Comparison of ENCODE assay signal across 19 cellular contexts in genomic region chr20:43774754-43775153, GRCh38. TPM values are rescaled to one million over a fixed set of nuclear protein-coding genes. Genes with fewer than 3 reads are reported as not detected.
A peak's percentile ranks its signal among the peaks of the same experiment; 100 is the strongest.
DNase-seq lines count a peak whose midpoint lies in the region; ATAC-seq and TF ChIP-seq lines count a peak whose summit lies in the region.
"Had no signal": no experiment of that assay in that cellular context is flagged by ENCODE, and none has a peak within 500 bp of the region (broad histone marks: within the 10 kb centered on the region; RNA-seq: fewer than 3 reads in every experiment).

No MANE protein-coding gene starts in this region.

- H3K27me3 ChIP-seq in RWPE2 (ENCODE audit: insufficient read depth, poor library complexity, severe bottlenecking): no peaks in the 10 kb centered on the region
- H3K27me3 ChIP-seq: BLaER1 had no signal

- CTCF ChIA-PET in activated CD4-positive, alpha-beta T cell treated with anti-CD3 and anti-CD28 coated beads for 36 hours (lab: Charles Lee): no interaction called here
- CTCF ChIA-PET in activated CD4-positive, alpha-beta T cell treated with anti-CD3 and anti-CD28 coated beads, Interleukin-2, amount 10 ng/mL, durations not matched to agents 7 days and 5 days (lab: Charles Lee): interaction anchor here (2.1 kb wide), 1 partner anchor 20 kb away, joined by 8 read pairs; no protein-coding TSS in a partner anchor

- H3K27me3 Mint-ChIP-seq in activated CD4-positive, alpha-beta T cell treated with anti-CD3 and anti-CD28 coated beads for 36 hours: peaks cover 15% of the 10 kb centered on the region
- H3K27me3 Mint-ChIP-seq in activated CD4-positive, alpha-beta T cell treated with anti-CD3 and anti-CD28 coated beads, Interleukin-2, amount 10 ng/mL, durations not matched to agents 7 days and 5 days: peaks cover 12% of the 10 kb centered on the region
- peaks cover 2% of the 10 kb centered on the region for H3K27me3 Mint-ChIP-seq in activated naive CD4-positive, alpha-beta T cell treated with anti-CD3 and anti-CD28 coated beads, Interleukin-2, amount 50 U/mL, for 24 hours

- DNase-seq in activated CD4-positive, alpha-beta T cell treated with anti-CD3 and anti-CD28 coated beads for 36 hours: peak; percentile 24
- DNase-seq in activated CD4-positive, alpha-beta T cell treated with anti-CD3 and anti-CD28 coated beads, Interleukin-2, amount 10 ng/mL, durations not matched to agents 7 days and 5 days: no peak
- no peak for DNase-seq in activated naive CD4-positive, alpha-beta T cell treated with Interleukin-2 at 50 U/mL for 16 hours
- peak; percentile 39 for DNase-seq in RWPE2 (ENCODE audit: low spot score)
- peak; percentile 24 for DNase-seq in mesenteric fat pad (ENCODE audit: low spot score)
- DNase-seq in CD1c-positive myeloid dendritic cell (ENCODE audit: extremely low spot score): no peak
- DNase-seq: AML-193; CD4-positive, CD25-positive, alpha-beta regulatory T cell; DMS53; GF-D8; HFFc6 had no signal

- H3K27ac Mint-ChIP-seq in activated CD4-positive, alpha-beta T cell treated with anti-CD3 and anti-CD28 coated beads for 36 hours: no peak overlapping the region
- H3K27ac Mint-ChIP-seq in activated CD4-positive, alpha-beta T cell treated with anti-CD3 and anti-CD28 coated beads, Interleukin-2, amount 10 ng/mL, durations not matched to agents 7 days and 5 days: no peak overlapping the region
- H3K27ac Mint-ChIP-seq in activated naive CD4-positive, alpha-beta T cell treated with anti-CD3 and anti-CD28 coated beads, Interleukin-2, amount 50 U/mL, for 24 hours: peak overlapping the region; percentile 24
- H3K27ac Mint-ChIP-seq: CD4-positive, CD25-positive, alpha-beta regulatory T cell; HFFc6 had no signal

- H3K4me3 ChIP-seq in RWPE2 (ENCODE audit: severe bottlenecking): no peak overlapping the region
- H3K4me3 ChIP-seq: BLaER1, HAP-1 had no signal

- H3K9me3 ChIP-seq in RWPE2 (ENCODE audit: severe bottlenecking): peaks cover 6% of the 10 kb centered on the region
- H3K9me3 ChIP-seq: HAP-1 had no signal

- peak; percentile 58 for ATAC-seq in activated CD4-positive, alpha-beta T cell treated with anti-CD3 and anti-CD28 coated beads for 36 hours
- ATAC-seq in RWPE2 (ENCODE audit: low read depth) (no peak), HG03432 (IDR thresholded peaks at IDR 0.05; ENCODE audit: unreplicated experiment) (no peak)

- no peaks in the 10 kb centered on the region for H3K4me1 ChIP-seq in RWPE2 (ENCODE audit: insufficient read depth, poor library complexity, severe bottlenecking)
- H3K4me1 ChIP-seq: BLaER1, HAP-1 had no signal

- POLR2A ChIA-PET in activated CD4-positive, alpha-beta T cell treated with anti-CD3 and anti-CD28 coated beads for 36 hours (lab: Charles Lee): no interaction called here
- POLR2A ChIA-PET in activated CD4-positive, alpha-beta T cell treated with anti-CD3 and anti-CD28 coated beads, Interleukin-2, amount 10 ng/mL, durations not matched to agents 7 days and 5 days (lab: Charles Lee): no interaction called here

- H3K36me3 Mint-ChIP-seq in activated CD4-positive, alpha-beta T cell treated with anti-CD3 and anti-CD28 coated beads for 36 hours (ENCODE audit: low read depth): peaks cover 2% of the 10 kb centered on the region
- H3K36me3 Mint-ChIP-seq in activated CD4-positive, alpha-beta T cell treated with anti-CD3 and anti-CD28 coated beads, Interleukin-2, amount 10 ng/mL, durations not matched to agents 7 days and 5 days (ENCODE audit: low read depth): no peaks in the 10 kb centered on the region
- H3K36me3 Mint-ChIP-seq in activated naive CD4-positive, alpha-beta T cell treated with anti-CD3 and anti-CD28 coated beads, Interleukin-2, amount 50 U/mL, for 24 hours: no peaks in the 10 kb centered on the region
- H3K36me3 Mint-ChIP-seq: CD4-positive, CD25-positive, alpha-beta regulatory T cell had no signal

- H3K27ac ChIP-seq in RWPE2 (ENCODE audit: poor library complexity, severe bottlenecking): no peak overlapping the region
- H3K27ac ChIP-seq: 22Rv1, BLaER1 had no signal

- H3K4me3 Mint-ChIP-seq in activated CD4-positive, alpha-beta T cell treated with anti-CD3 and anti-CD28 coated beads for 36 hours: no peak overlapping the region
- H3K4me3 Mint-ChIP-seq in activated CD4-positive, alpha-beta T cell treated with anti-CD3 and anti-CD28 coated beads, Interleukin-2, amount 10 ng/mL, durations not matched to agents 7 days and 5 days: no peak overlapping the region
- no peak overlapping the region for H3K4me3 Mint-ChIP-seq in activated naive CD4-positive, alpha-beta T cell treated with anti-CD3 and anti-CD28 coated beads, Interleukin-2, amount 50 U/mL, for 24 hours
- H3K4me3 Mint-ChIP-seq: CD4-positive, CD25-positive, alpha-beta regulatory T cell; HFFc6 had no signal

- peaks cover 9% of the 10 kb centered on the region for H3K9me3 Mint-ChIP-seq in activated CD4-positive, alpha-beta T cell treated with anti-CD3 and anti-CD28 coated beads for 36 hours (ENCODE audit: low read depth)
- H3K9me3 Mint-ChIP-seq in activated CD4-positive, alpha-beta T cell treated with anti-CD3 and anti-CD28 coated beads, Interleukin-2, amount 10 ng/mL, durations not matched to agents 7 days and 5 days: peaks cover 10% of the 10 kb centered on the region
- no peaks in the 10 kb centered on the region for H3K9me3 Mint-ChIP-seq in activated naive CD4-positive, alpha-beta T cell treated with anti-CD3 and anti-CD28 coated beads, Interleukin-2, amount 50 U/mL, for 24 hours

- no peak for TF ChIP-seq CTCF in RWPE2 (IDR thresholded peaks at IDR 0.05; ENCODE audit: poor library complexity, severe bottlenecking)

- H3K36me3 ChIP-seq in RWPE2 (ENCODE audit: low read depth): no peaks in the 10 kb centered on the region
- H3K36me3 ChIP-seq: BLaER1, HAP-1 had no signal

- intact Hi-C loops in activated CD4-positive, alpha-beta T cell treated with anti-CD3 and anti-CD28 coated beads for 36 hours (cut with DNase I, micrococcal nuclease): no loop called here

- peaks cover 3% of the 10 kb centered on the region for H3K4me1 Mint-ChIP-seq in activated CD4-positive, alpha-beta T cell treated with anti-CD3 and anti-CD28 coated beads for 36 hours
- H3K4me1 Mint-ChIP-seq in activated CD4-positive, alpha-beta T cell treated with anti-CD3 and anti-CD28 coated beads, Interleukin-2, amount 10 ng/mL, durations not matched to agents 7 days and 5 days: no peaks in the 10 kb centered on the region
- H3K4me1 Mint-ChIP-seq in activated naive CD4-positive, alpha-beta T cell treated with anti-CD3 and anti-CD28 coated beads, Interleukin-2, amount 50 U/mL, for 24 hours: no peaks in the 10 kb centered on the region
- H3K4me1 Mint-ChIP-seq: CD4-positive, CD25-positive, alpha-beta regulatory T cell had no signal

RNA-seq across cellular contexts. Expression of gene GTSF1L, which starts 48.0 kb away (rescaled TPM):
- total RNA-seq in activated CD4-positive, alpha-beta T cell treated with anti-CD3 and anti-CD28 coated beads for 36 hours: under 1 TPM in 1 of 2 experiments, not detected in 1; 0.23 TPM
- not detected for total RNA-seq in activated CD4-positive, alpha-beta T cell treated with anti-CD3 and anti-CD28 coated beads, Interleukin-2, amount 10 ng/mL, durations not matched to agents 7 days and 5 days
- total RNA-seq in mesenteric fat pad: not detected
- total RNA-seq: A673, H1, HFFc6, HT1080 had no signal

Comparison
In these comparisons a context has a peak if more than half of its experiments do, and no peak if none do; other contexts are left out.
1. DNase-seq: peak in activated CD4-positive, alpha-beta T cell treated with anti-CD3 and anti-CD28 coated beads for 36 hours (single experiment), RWPE2 (single experiment) and mesenteric fat pad (single experiment); none in activated CD4-positive, alpha-beta T cell treated with anti-CD3 and anti-CD28 coated beads, Interleukin-2, amount 10 ng/mL, durations not matched to agents 7 days and 5 days (single experiment), activated naive CD4-positive, alpha-beta T cell treated with Interleukin-2 at 50 U/mL for 16 hours (single experiment) and CD1c-positive myeloid dendritic cell (single experiment).